1 cellular context compared by ENCODE assay signal in the genomic region with DNA sequence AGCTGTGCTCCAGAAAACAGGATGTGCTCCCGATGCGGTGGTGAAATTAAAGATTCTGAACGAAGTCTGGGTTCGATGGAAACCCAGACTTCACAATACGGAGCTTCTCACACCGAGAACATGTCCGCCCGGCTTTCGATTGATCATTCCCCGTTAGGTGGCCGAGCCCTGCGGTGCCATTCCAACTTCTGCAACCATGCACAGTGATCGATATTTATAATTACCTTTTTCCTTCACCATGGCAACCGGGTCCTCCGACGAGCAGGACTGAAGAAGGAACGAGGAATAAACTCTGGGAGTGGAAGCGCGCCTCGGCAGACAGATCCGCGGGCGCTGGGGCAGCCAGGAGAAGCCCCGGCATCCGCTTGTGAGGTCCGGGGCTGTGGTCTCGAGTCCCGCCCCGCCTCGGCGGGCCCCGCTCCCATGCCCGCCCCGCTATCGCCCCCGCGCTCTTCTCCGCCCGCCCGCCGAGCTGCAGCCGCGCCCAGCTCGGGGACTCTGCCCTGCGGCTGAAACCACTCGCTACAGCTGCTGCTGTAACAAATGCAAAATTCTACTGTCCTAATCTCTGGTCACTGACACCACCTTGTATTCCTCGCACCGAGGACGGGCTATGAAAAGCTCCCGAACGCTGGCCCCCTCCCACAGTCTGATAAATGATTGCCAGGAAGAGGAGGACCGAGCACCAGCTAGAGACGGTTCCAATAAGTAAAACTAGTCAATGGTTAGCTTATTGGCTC.
TF ChIP-seq lines count a peak whose summit lies in the region.

No MANE protein-coding gene starts in this region.

TF ChIP-seq in HepG2, 621 proteins besides CTCF, POLR2A, EP300 and RAD21 (continued from another document and continues in another):
- TF ChIP-seq, protein P1, sequence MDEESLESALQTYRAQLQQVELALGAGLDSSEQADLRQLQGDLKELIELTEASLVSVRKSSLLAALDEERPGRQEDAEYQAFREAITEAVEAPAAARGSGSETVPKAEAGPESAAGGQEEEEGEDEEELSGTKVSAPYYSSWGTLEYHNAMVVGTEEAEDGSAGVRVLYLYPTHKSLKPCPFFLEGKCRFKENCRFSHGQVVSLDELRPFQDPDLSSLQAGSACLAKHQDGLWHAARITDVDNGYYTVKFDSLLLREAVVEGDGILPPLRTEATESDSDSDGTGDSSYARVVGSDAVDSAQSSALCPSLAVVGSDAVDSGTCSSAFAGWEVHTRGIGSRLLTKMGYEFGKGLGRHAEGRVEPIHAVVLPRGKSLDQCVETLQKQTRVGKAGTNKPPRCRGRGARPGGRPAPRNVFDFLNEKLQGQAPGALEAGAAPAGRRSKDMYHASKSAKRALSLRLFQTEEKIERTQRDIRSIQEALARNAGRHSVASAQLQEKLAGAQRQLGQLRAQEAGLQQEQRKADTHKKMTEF (CRISPR knock-in tag; IDR thresholded peaks at IDR 0.05), result peak; percentile 29; the same call in 1 of the 2 replicates
- TF ChIP-seq, protein P2, sequence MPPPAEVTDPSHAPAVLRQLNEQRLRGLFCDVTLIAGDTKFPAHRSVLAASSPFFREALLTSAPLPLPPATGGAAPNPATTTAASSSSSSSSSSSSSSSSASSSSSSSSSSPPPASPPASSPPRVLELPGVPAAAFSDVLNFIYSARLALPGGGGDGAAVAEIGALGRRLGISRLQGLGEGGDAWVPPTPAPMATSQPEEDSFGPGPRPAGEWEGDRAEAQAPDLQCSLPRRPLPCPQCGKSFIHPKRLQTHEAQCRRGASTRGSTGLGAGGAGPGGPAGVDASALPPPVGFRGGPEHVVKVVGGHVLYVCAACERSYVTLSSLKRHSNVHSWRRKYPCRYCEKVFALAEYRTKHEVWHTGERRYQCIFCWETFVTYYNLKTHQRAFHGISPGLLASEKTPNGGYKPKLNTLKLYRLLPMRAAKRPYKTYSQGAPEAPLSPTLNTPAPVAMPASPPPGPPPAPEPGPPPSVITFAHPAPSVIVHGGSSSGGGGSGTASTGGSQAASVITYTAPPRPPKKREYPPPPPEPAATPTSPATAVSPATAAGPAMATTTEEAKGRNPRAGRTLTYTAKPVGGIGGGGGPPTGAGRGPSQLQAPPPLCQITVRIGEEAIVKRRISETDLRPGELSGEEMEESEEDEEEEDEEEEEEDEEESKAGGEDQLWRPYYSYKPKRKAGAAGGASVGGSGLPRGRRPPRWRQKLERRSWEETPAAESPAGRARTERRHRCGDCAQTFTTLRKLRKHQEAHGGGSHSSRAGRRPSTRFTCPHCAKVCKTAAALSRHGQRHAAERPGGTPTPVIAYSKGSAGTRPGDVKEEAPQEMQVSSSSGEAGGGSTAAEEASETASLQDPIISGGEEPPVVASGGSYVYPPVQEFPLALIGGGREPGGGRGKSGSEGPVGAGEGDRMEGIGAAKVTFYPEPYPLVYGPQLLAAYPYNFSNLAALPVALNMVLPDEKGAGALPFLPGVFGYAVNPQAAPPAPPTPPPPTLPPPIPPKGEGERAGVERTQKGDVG (CRISPR knock-in tag; IDR thresholded peaks at IDR 0.05; ENCODE audit: borderline replicate concordance), result no peak
- TF ChIP-seq NR2F2 (IDR thresholded peaks at IDR 0.05; ENCODE audit: borderline replicate concordance, low read depth) (no peak), KLF11 (CRISPR knock-in tag; IDR thresholded peaks at IDR 0.05) (no peak), ZNF891 (CRISPR knock-in tag; IDR thresholded peaks at IDR 0.05) (no peak), ARNTL (CRISPR knock-in tag; IDR thresholded peaks at IDR 0.05) (no peak), CBX2 (IDR thresholded peaks at IDR 0.05; ENCODE audit: low read depth, low read length) (no peak; the same call in 1 of the 2 replicates), CBX2 (CRISPR knock-in tag; IDR thresholded peaks at IDR 0.05; ENCODE audit: low read depth) (no peak), MED8 (CRISPR knock-in tag; IDR thresholded peaks at IDR 0.05; ENCODE audit: insufficient replicate concordance) (no peak), ZFP41 (CRISPR knock-in tag; IDR thresholded peaks at IDR 0.05; ENCODE audit: borderline replicate concordance) (no peak), ZNF30 (CRISPR knock-in tag; IDR thresholded peaks at IDR 0.05) (no peak), ZNF766 (CRISPR knock-in tag; IDR thresholded peaks at IDR 0.05; ENCODE audit: borderline replicate concordance) (no peak), ZNF451 (CRISPR knock-in tag; IDR thresholded peaks at IDR 0.05) (0 out of 2 replicates have a peak, but pooled peaks have one; percentile 32), ELF1 (CRISPR knock-in tag; IDR thresholded peaks at IDR 0.05) (no peak), NR2C2 (CRISPR knock-in tag; IDR thresholded peaks at IDR 0.05; ENCODE audit: borderline replicate concordance) (no peak), KMT2A (CRISPR knock-in tag; IDR thresholded peaks at IDR 0.05) (peak; percentile 57; the same call in 1 of the 2 replicates), HHEX (CRISPR knock-in tag; IDR thresholded peaks at IDR 0.05) (no peak), ZNF350 (CRISPR knock-in tag; IDR thresholded peaks at IDR 0.05; ENCODE audit: borderline replicate concordance, low read depth) (no peak), ZNF781 (CRISPR knock-in tag; IDR thresholded peaks at IDR 0.05; ENCODE audit: borderline replicate concordance, not compliant biosample characterization) (no peak), HNRNPL (IDR thresholded peaks at IDR 0.05; ENCODE audit: low read depth, low read length) (no peak), PHF8 (CRISPR knock-in tag; IDR thresholded peaks at IDR 0.05) (peak; percentile 25; the same call in 1 of the 2 replicates), ERF (CRISPR knock-in tag; IDR thresholded peaks at IDR 0.05) (no peak), ZNF556 (CRISPR knock-in tag; IDR thresholded peaks at IDR 0.05; ENCODE audit: borderline replicate concordance) (no peak), MAFK (conservative IDR thresholded peaks at IDR 0.05 in 1 of 2, IDR thresholded peaks at IDR 0.05 in 1 of 2; ENCODE audit: low read length in 2 of 2) (no peak), RXRA (CRISPR knock-in tag; IDR thresholded peaks at IDR 0.05) (no peak), TCF7 (IDR thresholded peaks at IDR 0.05; ENCODE audit: low read depth) (no peak), ZNF263 (CRISPR knock-in tag; IDR thresholded peaks at IDR 0.05) (peak; percentile 62), RFX1 (IDR thresholded peaks at IDR 0.05) (peak; percentile 39; the same call in 1 of the 2 replicates), ZNF333 (CRISPR knock-in tag; IDR thresholded peaks at IDR 0.05; ENCODE audit: borderline replicate concordance) (no peak), ZBTB42 (CRISPR knock-in tag; IDR thresholded peaks at IDR 0.05) (no peak), ZNF136 (CRISPR knock-in tag; IDR thresholded peaks at IDR 0.05; ENCODE audit: low read depth) (no peak), PCBP2 (optimal IDR thresholded peaks at IDR 0.05; ENCODE audit: low read depth, low read length, poor library complexity, severe bottlenecking) (no peak), SAP130 (CRISPR knock-in tag; IDR thresholded peaks at IDR 0.05; ENCODE audit: low read depth) (peak; percentile 31; the same call in 1 of the 2 replicates), ZNF7 (CRISPR knock-in tag; IDR thresholded peaks at IDR 0.05) (no peak), RXRB (CRISPR knock-in tag; IDR thresholded peaks at IDR 0.05; ENCODE audit: borderline replicate concordance) (no peak)
- TF ChIP-seq, protein P3, sequence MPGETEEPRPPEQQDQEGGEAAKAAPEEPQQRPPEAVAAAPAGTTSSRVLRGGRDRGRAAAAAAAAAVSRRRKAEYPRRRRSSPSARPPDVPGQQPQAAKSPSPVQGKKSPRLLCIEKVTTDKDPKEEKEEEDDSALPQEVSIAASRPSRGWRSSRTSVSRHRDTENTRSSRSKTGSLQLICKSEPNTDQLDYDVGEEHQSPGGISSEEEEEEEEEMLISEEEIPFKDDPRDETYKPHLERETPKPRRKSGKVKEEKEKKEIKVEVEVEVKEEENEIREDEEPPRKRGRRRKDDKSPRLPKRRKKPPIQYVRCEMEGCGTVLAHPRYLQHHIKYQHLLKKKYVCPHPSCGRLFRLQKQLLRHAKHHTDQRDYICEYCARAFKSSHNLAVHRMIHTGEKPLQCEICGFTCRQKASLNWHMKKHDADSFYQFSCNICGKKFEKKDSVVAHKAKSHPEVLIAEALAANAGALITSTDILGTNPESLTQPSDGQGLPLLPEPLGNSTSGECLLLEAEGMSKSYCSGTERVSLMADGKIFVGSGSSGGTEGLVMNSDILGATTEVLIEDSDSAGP (CRISPR knock-in tag; IDR thresholded peaks at IDR 0.05; ENCODE audit: borderline replicate concordance), result peak; percentile 77; the same call in 1 of the 2 replicates
- TF ChIP-seq, protein P4, sequence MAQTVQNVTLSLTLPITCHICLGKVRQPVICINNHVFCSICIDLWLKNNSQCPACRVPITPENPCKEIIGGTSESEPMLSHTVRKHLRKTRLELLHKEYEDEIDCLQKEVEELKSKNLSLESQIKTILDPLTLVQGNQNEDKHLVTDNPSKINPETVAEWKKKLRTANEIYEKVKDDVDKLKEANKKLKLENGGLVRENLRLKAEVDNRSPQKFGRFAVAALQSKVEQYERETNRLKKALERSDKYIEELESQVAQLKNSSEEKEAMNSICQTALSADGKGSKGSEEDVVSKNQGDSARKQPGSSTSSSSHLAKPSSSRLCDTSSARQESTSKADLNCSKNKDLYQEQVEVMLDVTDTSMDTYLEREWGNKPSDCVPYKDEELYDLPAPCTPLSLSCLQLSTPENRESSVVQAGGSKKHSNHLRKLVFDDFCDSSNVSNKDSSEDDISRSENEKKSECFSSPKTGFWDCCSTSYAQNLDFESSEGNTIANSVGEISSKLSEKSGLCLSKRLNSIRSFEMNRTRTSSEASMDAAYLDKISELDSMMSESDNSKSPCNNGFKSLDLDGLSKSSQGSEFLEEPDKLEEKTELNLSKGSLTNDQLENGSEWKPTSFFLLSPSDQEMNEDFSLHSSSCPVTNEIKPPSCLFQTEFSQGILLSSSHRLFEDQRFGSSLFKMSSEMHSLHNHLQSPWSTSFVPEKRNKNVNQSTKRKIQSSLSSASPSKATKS (CRISPR knock-in tag; IDR thresholded peaks at IDR 0.05), result no peak
- TF ChIP-seq, protein P5, sequence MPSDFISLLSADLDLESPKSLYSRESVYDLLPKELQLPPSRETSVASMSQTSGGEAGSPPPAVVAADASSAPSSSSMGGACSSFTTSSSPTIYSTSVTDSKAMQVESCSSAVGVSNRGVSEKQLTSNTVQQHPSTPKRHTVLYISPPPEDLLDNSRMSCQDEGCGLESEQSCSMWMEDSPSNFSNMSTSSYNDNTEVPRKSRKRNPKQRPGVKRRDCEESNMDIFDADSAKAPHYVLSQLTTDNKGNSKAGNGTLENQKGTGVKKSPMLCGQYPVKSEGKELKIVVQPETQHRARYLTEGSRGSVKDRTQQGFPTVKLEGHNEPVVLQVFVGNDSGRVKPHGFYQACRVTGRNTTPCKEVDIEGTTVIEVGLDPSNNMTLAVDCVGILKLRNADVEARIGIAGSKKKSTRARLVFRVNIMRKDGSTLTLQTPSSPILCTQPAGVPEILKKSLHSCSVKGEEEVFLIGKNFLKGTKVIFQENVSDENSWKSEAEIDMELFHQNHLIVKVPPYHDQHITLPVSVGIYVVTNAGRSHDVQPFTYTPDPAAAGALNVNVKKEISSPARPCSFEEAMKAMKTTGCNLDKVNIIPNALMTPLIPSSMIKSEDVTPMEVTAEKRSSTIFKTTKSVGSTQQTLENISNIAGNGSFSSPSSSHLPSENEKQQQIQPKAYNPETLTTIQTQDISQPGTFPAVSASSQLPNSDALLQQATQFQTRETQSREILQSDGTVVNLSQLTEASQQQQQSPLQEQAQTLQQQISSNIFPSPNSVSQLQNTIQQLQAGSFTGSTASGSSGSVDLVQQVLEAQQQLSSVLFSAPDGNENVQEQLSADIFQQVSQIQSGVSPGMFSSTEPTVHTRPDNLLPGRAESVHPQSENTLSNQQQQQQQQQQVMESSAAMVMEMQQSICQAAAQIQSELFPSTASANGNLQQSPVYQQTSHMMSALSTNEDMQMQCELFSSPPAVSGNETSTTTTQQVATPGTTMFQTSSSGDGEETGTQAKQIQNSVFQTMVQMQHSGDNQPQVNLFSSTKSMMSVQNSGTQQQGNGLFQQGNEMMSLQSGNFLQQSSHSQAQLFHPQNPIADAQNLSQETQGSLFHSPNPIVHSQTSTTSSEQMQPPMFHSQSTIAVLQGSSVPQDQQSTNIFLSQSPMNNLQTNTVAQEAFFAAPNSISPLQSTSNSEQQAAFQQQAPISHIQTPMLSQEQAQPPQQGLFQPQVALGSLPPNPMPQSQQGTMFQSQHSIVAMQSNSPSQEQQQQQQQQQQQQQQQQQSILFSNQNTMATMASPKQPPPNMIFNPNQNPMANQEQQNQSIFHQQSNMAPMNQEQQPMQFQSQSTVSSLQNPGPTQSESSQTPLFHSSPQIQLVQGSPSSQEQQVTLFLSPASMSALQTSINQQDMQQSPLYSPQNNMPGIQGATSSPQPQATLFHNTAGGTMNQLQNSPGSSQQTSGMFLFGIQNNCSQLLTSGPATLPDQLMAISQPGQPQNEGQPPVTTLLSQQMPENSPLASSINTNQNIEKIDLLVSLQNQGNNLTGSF (CRISPR knock-in tag; IDR thresholded peaks at IDR 0.05), result no peak
- TF ChIP-seq, protein P6, sequence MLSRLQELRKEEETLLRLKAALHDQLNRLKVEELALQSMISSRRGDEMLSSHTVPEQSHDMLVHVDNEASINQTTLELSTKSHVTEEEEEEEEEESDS (CRISPR knock-in tag; IDR thresholded peaks at IDR 0.05; ENCODE audit: borderline replicate concordance), result no peak
- TF ChIP-seq, protein P7, sequence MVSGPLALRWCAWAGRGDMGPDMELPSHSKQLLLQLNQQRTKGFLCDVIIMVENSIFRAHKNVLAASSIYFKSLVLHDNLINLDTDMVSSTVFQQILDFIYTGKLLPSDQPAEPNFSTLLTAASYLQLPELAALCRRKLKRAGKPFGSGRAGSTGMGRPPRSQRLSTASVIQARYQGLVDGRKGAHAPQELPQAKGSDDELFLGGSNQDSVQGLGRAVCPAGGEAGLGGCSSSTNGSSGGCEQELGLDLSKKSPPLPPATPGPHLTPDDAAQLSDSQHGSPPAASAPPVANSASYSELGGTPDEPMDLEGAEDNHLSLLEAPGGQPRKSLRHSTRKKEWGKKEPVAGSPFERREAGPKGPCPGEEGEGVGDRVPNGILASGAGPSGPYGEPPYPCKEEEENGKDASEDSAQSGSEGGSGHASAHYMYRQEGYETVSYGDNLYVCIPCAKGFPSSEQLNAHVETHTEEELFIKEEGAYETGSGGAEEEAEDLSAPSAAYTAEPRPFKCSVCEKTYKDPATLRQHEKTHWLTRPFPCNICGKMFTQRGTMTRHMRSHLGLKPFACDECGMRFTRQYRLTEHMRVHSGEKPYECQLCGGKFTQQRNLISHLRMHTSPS (CRISPR knock-in tag; IDR thresholded peaks at IDR 0.05; ENCODE audit: low read depth), result no peak
- TF ChIP-seq, protein P8, sequence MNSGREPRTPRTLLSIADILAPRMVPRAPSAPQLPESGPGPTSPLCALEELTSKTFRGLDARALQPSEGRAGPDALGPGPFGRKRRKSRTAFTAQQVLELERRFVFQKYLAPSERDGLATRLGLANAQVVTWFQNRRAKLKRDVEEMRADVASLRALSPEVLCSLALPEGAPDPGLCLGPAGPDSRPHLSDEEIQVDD (CRISPR knock-in tag; IDR thresholded peaks at IDR 0.05; ENCODE audit: borderline replicate concordance), result no peak
